28 cellular contexts compared by ENCODE assay signal in the genomic region with DNA sequence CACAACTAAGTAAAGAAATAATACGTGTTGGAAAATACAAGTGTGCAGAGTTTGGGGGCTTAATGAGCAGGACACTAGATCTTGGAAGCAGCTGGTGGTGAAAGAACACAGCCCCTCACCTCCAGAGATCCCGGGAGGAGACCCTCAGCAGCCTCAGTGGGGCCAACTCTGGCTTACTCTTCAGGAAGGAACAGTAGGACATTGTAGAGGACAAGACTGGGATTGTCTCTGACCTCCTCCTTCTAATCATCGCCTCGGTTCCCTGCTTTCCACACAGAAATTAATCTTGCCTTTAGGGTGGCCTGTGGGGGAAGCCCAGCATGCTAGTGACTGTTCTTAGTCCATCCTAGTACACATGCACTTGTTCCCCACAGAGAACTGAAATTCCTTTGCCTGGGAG.
"Had no signal": no experiment of that assay in that cellular context is flagged by ENCODE, and none has a peak within 500 bp of the region (broad histone marks: within the 10 kb centered on the region; RNA-seq: fewer than 3 reads in every experiment).

No MANE protein-coding gene starts in this region.

- H3K9me3 ChIP-seq: suprapubic skin, tibial artery had no signal

- H3K36me3 Mint-ChIP-seq: natural killer cell had no signal

- H3K4me1 Mint-ChIP-seq: activated naive CD8-positive, alpha-beta T cell treated with anti-CD3 and anti-CD28 coated beads, Interleukin-2, amount 10 ng/mL, durations not matched to agents 7 days and 5 days; endodermal cell had no signal

- H3K4me2 ChIP-seq: neural progenitor cell had no signal

- H2AFZ ChIP-seq: neural progenitor cell, parathyroid adenoma had no signal

- H3K79me2 ChIP-seq: parathyroid adenoma had no signal

- H3K4me1 ChIP-seq: heart left ventricle, neural progenitor cell, parathyroid adenoma, psoas muscle, suprapubic skin, tibial artery had no signal

- H3K27ac Mint-ChIP-seq: activated naive CD8-positive, alpha-beta T cell treated with anti-CD3 and anti-CD28 coated beads, Interleukin-2, amount 10 ng/mL, durations not matched to agents 7 days and 5 days; activated T-helper 1 cell treated with anti-CD3 and anti-CD28 coated beads, Interleukin-12 subunit alpha, Interleukin-12 subunit beta, Interleukin-2, Interleukin-4 antibody, amounts not matched to agents 30 ng/mL and 10 ng/mL and 1 ng/mL, durations not matched to agents 14 hours and 24 hours and 36 hours; endodermal cell; neural progenitor cell had no signal

- H3K36me3 ChIP-seq: heart left ventricle, neural progenitor cell, suprapubic skin had no signal

- ATAC-seq: esophagus mucosa, heart left ventricle, natural killer cell, psoas muscle had no signal

- H3K4me3 Mint-ChIP-seq: activated naive CD8-positive, alpha-beta T cell treated with anti-CD3 and anti-CD28 coated beads, Interleukin-2, amount 10 ng/mL, durations not matched to agents 7 days and 5 days; activated T-helper 1 cell treated with anti-CD3 and anti-CD28 coated beads, Interleukin-12 subunit alpha, Interleukin-12 subunit beta, Interleukin-2, Interleukin-4 antibody, amounts not matched to agents 30 ng/mL and 10 ng/mL and 1 ng/mL, durations not matched to agents 14 hours and 24 hours and 36 hours; endodermal cell; immature natural killer cell; natural killer cell; neural progenitor cell had no signal

- H3K4me3 ChIP-seq: heart left ventricle, neural progenitor cell, psoas muscle, suprapubic skin, tibial artery had no signal

- H3K27me3 Mint-ChIP-seq: activated naive CD8-positive, alpha-beta T cell treated with anti-CD3 and anti-CD28 coated beads, Interleukin-2, amount 10 ng/mL, durations not matched to agents 7 days and 5 days had no signal

- H3K9me3 Mint-ChIP-seq: natural killer cell had no signal

- H3K27me3 ChIP-seq: heart left ventricle, neural progenitor cell, suprapubic skin, tibial artery had no signal

- DNase-seq: activated CD4-positive, alpha-beta T cell treated with anti-CD3 and anti-CD28 coated beads for 4 hours; activated CD4-positive, alpha-beta T cell treated with anti-CD3 and anti-CD28 coated beads, Interleukin-2, amount 50 U/mL, for 48 hours; activated CD8-positive, alpha-beta memory T cell treated with anti-CD3 and anti-CD28 coated beads for 24 hours; activated gamma-delta T cell treated with Interleukin-2 at 50 U/mL for 16 hours; activated naive CD8-positive, alpha-beta T cell treated with anti-CD3 and anti-CD28 coated beads, Interleukin-2, amount 10 ng/mL, durations not matched to agents 7 days and 5 days; amniotic stem cell; caudate nucleus; endodermal cell; foreskin fibroblast; heart left ventricle; hypothalamus; immature natural killer cell; kidney; midbrain; natural killer cell; occipital lobe; psoas muscle; stimulated activated CD4-positive, alpha-beta T cell treated with anti-CD3 and anti-CD28 coated beads, Interleukin-15, amount 100 ng/mL, for 24 hours; stimulated activated CD4-positive, alpha-beta T cell treated with anti-CD3 and anti-CD28 coated beads, Interleukin-2, amount 100 ng/mL, for 24 hours; stimulated activated naive CD4-positive, alpha-beta T cell; T-helper 1 cell; tibial artery had no signal

- H3K27ac ChIP-seq: heart left ventricle, neural progenitor cell, parathyroid adenoma, psoas muscle, suprapubic skin, tibial artery, VCaP had no signal

- H3K9ac ChIP-seq: neural progenitor cell, parathyroid adenoma had no signal
